Comparison of ENCODE assay signal across 8 cellular contexts in genomic region chr2:136423516-136423996, GRCh38.
DNase-seq lines count a peak whose midpoint lies in the region; ATAC-seq and TF ChIP-seq lines count a peak whose summit lies in the region.

No MANE protein-coding gene starts in this region.

- H3K4me1 Mint-ChIP-seq in immature natural killer cell, result peaks cover 15 to 22% of the 10 kb centered on the region in 2 donors

- H3K9me3 Mint-ChIP-seq in immature natural killer cell, result no peaks in the 10 kb centered on the region

- H3K27me3 ChIP-seq in brain microvascular endothelial cell (replicated peaks), result no peaks in the 10 kb centered on the region

- in situ Hi-C loops in brain microvascular endothelial cell (cut with HindIII; ENCODE audit: low pct_ligation_motif_present, low sequenced_read_pairs), result loop anchor here (25.0 kb wide), 1 partner anchor 1414 kb away; no protein-coding TSS in a partner anchor

- peak overlapping the region; percentile 58 for H3K4me3 ChIP-seq in brain microvascular endothelial cell (ENCODE audit: low read depth, low read length)

- no peaks in the 10 kb centered on the region for H3K36me3 Mint-ChIP-seq in immature natural killer cell

- peak; percentile 99 for ATAC-seq in HG02970 (IDR thresholded peaks at IDR 0.05; ENCODE audit: low FRiP score, unreplicated experiment)

- DNase-seq in NK-92 treated with Interleukin-12 subunit alpha and Interleukin-12 subunit beta, amount 100 ng/mL, for 24 hours (lab: John Stamatoyannopoulos, UW), result peak; percentile 68
- DNase-seq in NK-92 (lab: John Stamatoyannopoulos, UW; ENCODE audit: unreplicated experiment), result no peak
- peak; percentile 70 for DNase-seq in NCI-H2029 (lab: John Stamatoyannopoulos, UW)
- peak; percentile 68 for DNase-seq in UCSD-AML1 (lab: John Stamatoyannopoulos, UW; ENCODE audit: unreplicated experiment)
- peak; percentile 45 for DNase-seq in brain microvascular endothelial cell
- DNase-seq in immature natural killer cell, result peak; percentile 57 to 67 (median 61)
- peak; percentile 76 for DNase-seq in stimulated activated CD4-positive, alpha-beta T cell treated with anti-CD3 and anti-CD28 coated beads, Interleukin-12 subunit alpha, Interleukin-12 subunit beta, amount 100 ng/mL, for 4 hours

- H3K27me3 Mint-ChIP-seq in immature natural killer cell (ENCODE audit: low read depth in 3 of 3), result peaks cover 5 to 10% (median 8%) of the 10 kb centered on the region in 3 donors

- peak overlapping the region in 4 of 6 donors; percentile 32 to 80 (median 64) for H3K27ac Mint-ChIP-seq in immature natural killer cell

- peak overlapping the region; percentile 79 to 95 (median 86) for H3K4me3 Mint-ChIP-seq in immature natural killer cell

- no peak overlapping the region for H3K27ac ChIP-seq in brain microvascular endothelial cell

- H3K36me3 ChIP-seq in brain microvascular endothelial cell (replicated peaks), result no peaks in the 10 kb centered on the region

- TF ChIP-seq CTCF in brain microvascular endothelial cell (IDR thresholded peaks at IDR 0.05; ENCODE audit: low read depth, low read length, missing control alignments), result peak; percentile 91
